In the genomic region with DNA sequence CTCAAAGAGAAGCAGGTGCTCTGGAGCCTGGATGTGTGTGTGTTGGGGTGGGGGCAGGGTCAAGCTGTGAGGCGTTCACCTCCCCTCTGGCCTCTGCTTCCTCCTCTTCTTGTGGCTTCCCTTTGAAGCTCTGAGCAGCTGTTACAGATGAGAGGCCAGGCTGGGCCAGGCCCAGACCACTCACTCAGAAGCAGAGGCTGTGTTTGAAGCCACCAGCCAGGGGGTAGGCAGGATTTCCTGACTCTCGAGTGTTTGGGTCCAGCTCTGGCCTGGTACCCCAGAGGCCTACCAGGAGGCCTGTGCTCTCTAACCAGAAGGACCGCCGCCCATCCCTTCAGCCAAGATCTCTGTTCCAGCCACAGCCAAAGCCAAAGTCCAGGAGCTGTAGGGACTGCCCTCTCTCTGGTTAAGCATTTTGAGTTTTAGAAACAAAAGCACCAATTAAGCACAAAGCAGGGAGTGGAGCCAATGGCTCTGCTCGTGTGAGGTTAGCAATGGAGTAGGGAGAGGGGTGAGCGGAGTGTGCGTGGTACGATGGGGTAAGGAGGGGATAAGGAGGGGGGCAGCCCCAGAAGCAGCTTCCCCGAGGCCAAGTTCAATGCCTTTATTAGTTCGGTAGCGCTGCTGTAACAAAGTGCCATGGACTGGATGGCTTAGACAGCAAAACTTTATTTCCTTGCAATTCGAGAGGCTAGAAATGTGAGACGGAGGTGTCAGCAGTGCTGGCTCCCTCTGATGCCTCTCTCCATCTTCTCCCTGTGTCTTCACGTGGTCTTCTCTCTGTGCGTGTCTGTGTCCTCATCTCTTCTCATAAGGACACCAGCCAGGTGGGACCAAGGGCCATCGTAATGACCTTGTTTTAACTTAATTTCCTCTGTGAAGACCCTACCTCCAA, we compare ENCODE assay signal across 8 cellular contexts. TPM values are rescaled to one million over a fixed set of nuclear protein-coding genes. Genes with fewer than 3 reads are reported as not detected.
A peak's percentile ranks its signal among the peaks of the same experiment; 100 is the strongest.
DNase-seq lines count a peak whose midpoint lies in the region; ATAC-seq and TF ChIP-seq lines count a peak whose summit lies in the region.
"Had no signal": no experiment of that assay in that cellular context is flagged by ENCODE, and none has a peak within 500 bp of the region (broad histone marks: within the 10 kb centered on the region; RNA-seq: fewer than 3 reads in every experiment).

No MANE protein-coding gene starts in this region.

- H3K4me1 ChIP-seq in osteoblast (ENCODE audit: insufficient read depth, low read length), result peaks cover 8% of the 10 kb centered on the region

- H3K9me3 Mint-ChIP-seq in activated T-cell treated with anti-CD3 and anti-CD28 coated beads, Interleukin-2, amount 50 U/mL, for 72 hours, result no peaks in the 10 kb centered on the region

- H4K20me1 ChIP-seq in osteoblast (ENCODE audit: insufficient read depth, low read length), result no peaks in the 10 kb centered on the region

- H3K27ac Mint-ChIP-seq in activated T-cell treated with anti-CD3 and anti-CD28 coated beads, Interleukin-2, amount 50 U/mL, for 72 hours, result peak overlapping the region; percentile 74

- peak overlapping the region; percentile 45 to 49 for H3K4me3 Mint-ChIP-seq in activated T-cell treated with anti-CD3 and anti-CD28 coated beads, Interleukin-2, amount 50 U/mL, for 72 hours

- H3K27me3 Mint-ChIP-seq in activated T-cell treated with anti-CD3 and anti-CD28 coated beads, Interleukin-2, amount 50 U/mL, for 72 hours (ENCODE audit: low read depth), result no peaks in the 10 kb centered on the region

- TF ChIP-seq CTCF in osteoblast (IDR thresholded peaks at IDR 0.05; ENCODE audit: extremely low read depth, low read depth, low read length), result no peak

- no peaks in the 10 kb centered on the region for H3K36me3 ChIP-seq in osteoblast (ENCODE audit: insufficient read depth, low read length)

- peaks cover 0 to 7% of the 10 kb centered on the region in 2 donors for H3K36me3 Mint-ChIP-seq in activated T-cell treated with anti-CD3 and anti-CD28 coated beads, Interleukin-2, amount 50 U/mL, for 72 hours (ENCODE audit: insufficient read depth in 2 of 2)

- peak overlapping the region; percentile 59 for H2AFZ ChIP-seq in osteoblast (ENCODE audit: low read length)

- peaks cover 86% of the 10 kb centered on the region for H3K4me1 Mint-ChIP-seq in activated T-cell treated with anti-CD3 and anti-CD28 coated beads, Interleukin-2, amount 50 U/mL, for 72 hours (ENCODE audit: low read depth)

- ATAC-seq in GM19395 (IDR thresholded peaks at IDR 0.05; ENCODE audit: unreplicated experiment) (peak; percentile 85), HG03097 (IDR thresholded peaks at IDR 0.05; ENCODE audit: low FRiP score, unreplicated experiment) (peak; percentile 53)
- ATAC-seq in activated T-cell treated with anti-CD3 and anti-CD28 coated beads, Interleukin-2, amount 50 U/mL, for 72 hours (replicated peaks in 1 of 2), result peak; percentile 70 to 72

- no peak overlapping the region for H3K4me3 ChIP-seq in osteoblast (ENCODE audit: insufficient read depth, low read length)

- DNase-seq in activated T-cell treated with anti-CD3 and anti-CD28 coated beads, Interleukin-2, amount 50 U/mL, for 72 hours, result no peak
- no peak for DNase-seq in osteoblast (ENCODE audit: insufficient read length, low spot score, missing footprints)
- DNase-seq in NCI-H1048 (lab: John Stamatoyannopoulos, UW), result no peak
- no peak for DNase-seq in germinal center (ENCODE audit: low spot score)
- no peak for DNase-seq in iPS-NIHi11 (ENCODE audit: low spot score)

- no peaks in the 10 kb centered on the region for H3K27me3 ChIP-seq in osteoblast (ENCODE audit: insufficient read depth, low read length)

- no peak overlapping the region for H3K27ac ChIP-seq in osteoblast (ENCODE audit: low read depth, low read length)

- H3K9me3 ChIP-seq in osteoblast (ENCODE audit: low read depth, low read length), result no peaks in the 10 kb centered on the region

- no peak overlapping the region for H3K4me2 ChIP-seq in osteoblast (ENCODE audit: insufficient read depth, low read length)

- no peaks in the 10 kb centered on the region for H3K79me2 ChIP-seq in osteoblast (ENCODE audit: insufficient read depth, low read length)

RNA-seq across cellular contexts. Expression of a gene that starts 20.5 kb away (rescaled TPM):
- total RNA-seq in activated T-cell treated with anti-CD3 and anti-CD28 coated beads, Interleukin-2, amount 50 U/mL, for 72 hours, result 10 to 100 TPM; 62.0 to 69.5 TPM
- total RNA-seq in osteoblast, result under 0.01 and 0.29 TPM in 2 replicates
- total RNA-seq: NCI-H460 had no signal

Comparison
In these comparisons a context has a peak if more than half of its experiments do, and no peak if none do; other contexts are left out.
1. RNA of a gene that starts 20.5 kb away (total RNA-seq): 62.0 to 69.5 TPM in activated T-cell treated with anti-CD3 and anti-CD28 coated beads, Interleukin-2, amount 50 U/mL, for 72 hours; under 0.01 to 0.29 TPM in osteoblast; every median in the first group is over 10 times any median in the second.
2. Peak in every context shown above with its lines, with median percentiles within 50 percentile points of each other: ATAC-seq.